ENCODE assay signal across 8 cellular contexts in the genomic region with DNA sequence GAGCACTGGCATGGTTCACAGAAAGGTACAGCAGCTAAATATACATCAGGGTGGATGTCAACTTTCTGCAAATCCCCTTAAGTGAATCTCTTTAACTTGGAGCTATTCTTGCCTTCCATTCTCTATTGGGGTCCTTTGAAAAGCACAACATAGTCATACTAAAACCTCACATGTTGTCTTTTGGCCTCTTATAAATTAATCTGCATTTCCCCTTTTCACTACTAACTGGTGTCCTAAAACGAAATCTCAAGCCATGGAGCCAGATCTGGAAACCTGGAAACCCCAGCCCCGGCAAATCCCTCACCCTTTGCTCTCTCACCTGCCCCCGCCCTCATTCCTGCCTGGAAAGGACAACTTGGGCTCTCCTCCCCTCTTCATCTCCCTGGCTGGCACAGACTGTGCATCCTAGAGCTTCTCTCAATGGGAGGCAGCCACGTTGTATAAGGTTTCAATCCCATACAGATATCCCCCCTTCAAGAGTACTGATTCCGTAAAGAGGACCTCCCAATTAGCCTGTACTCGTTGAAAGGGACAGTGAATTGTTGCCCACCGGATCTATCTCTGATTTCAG. TPM values are rescaled to one million over a fixed set of nuclear protein-coding genes. Genes with fewer than 3 reads are reported as not detected.
DNase-seq lines count a peak whose midpoint lies in the region; ATAC-seq and TF ChIP-seq lines count a peak whose summit lies in the region.

No MANE protein-coding gene starts in this region.

- H3K27ac ChIP-seq in IMR-90 (ENCODE audit: insufficient read depth, low read length) (peak overlapping the region; percentile 85), dorsolateral prefrontal cortex (peak overlapping the region in 53 of 59 donors; percentile 0 to 99 (median 92)), muscle layer of duodenum (ENCODE audit: low read length) (peak overlapping the region; percentile 96)

- H3K4me2 ChIP-seq in IMR-90 (ENCODE audit: low read depth, low read length) = peak overlapping the region; percentile 95

- H3K27me3 ChIP-seq in BE2C = no peaks in the 10 kb centered on the region
- no peaks in the 10 kb centered on the region for H3K27me3 ChIP-seq in IMR-90 (ENCODE audit: control insufficient read depth, insufficient read depth, low read length)
- peaks cover 0 to 14% (median 0%) of the 10 kb centered on the region in 45 donors for H3K27me3 ChIP-seq in dorsolateral prefrontal cortex
- H3K27me3 ChIP-seq in muscle layer of duodenum (ENCODE audit: low read depth, low read length) = no peaks in the 10 kb centered on the region

- in situ Hi-C loops in IMR-90 (cut with MboI; ENCODE audit: low sequenced_read_pairs) = loop anchor here (5.0 to 25.0 kb wide), 4 partner anchors 254 to 897 kb away; no protein-coding TSS in a partner anchor

- ATAC-seq in IMR-90 (ENCODE audit: low read depth) (no peak), GM18858 (IDR thresholded peaks at IDR 0.05; ENCODE audit: unreplicated experiment) (no peak), GM21528 (IDR thresholded peaks at IDR 0.05; ENCODE audit: low FRiP score, unreplicated experiment) (no peak)

- H3K36me3 ChIP-seq in BE2C (peaks cover 32% of the 10 kb centered on the region), IMR-90 (ENCODE audit: control insufficient read depth, insufficient read depth, low read length) (peaks cover 31% of the 10 kb centered on the region), muscle layer of duodenum (ENCODE audit: control insufficient read depth in 1 of 2, insufficient read depth in 2 of 2, low read length in 2 of 2) (peaks cover 0 to 8% of the 10 kb centered on the region in 2 donors)

- POLR2A ChIA-PET in IMR-90 (lab: Charles Lee; ENCODE audit: unreplicated experiment) = no interaction called here

- peak overlapping the region; percentile 70 for H4K91ac ChIP-seq in IMR-90 (ENCODE audit: insufficient read depth, low read depth, low read length)

- peak overlapping the region; percentile 88 for H3K9ac ChIP-seq in IMR-90 (ENCODE audit: low read depth, low read length)

- H3K23ac ChIP-seq in IMR-90 (ENCODE audit: low read depth, low read length) = peak overlapping the region; percentile 97

- BruUV-seq in IMR-90 (replicated peaks; lab: Mats Ljungman, UMichigan) = no TSS peak

- intact Hi-C loops in IMR-90 (cut with micrococcal nuclease) = loop anchor here (5.0 kb wide), 2 partner anchors 147 to 303 kb away; no protein-coding TSS in a partner anchor
- intact Hi-C loops in dorsolateral prefrontal cortex (cut with DNase I) = loop anchor here (1.0 to 10.0 kb wide), 10 partner anchors 30 to 714 kb away; no protein-coding TSS in a partner anchor

- H3K14ac ChIP-seq in IMR-90 (replicated peaks; ENCODE audit: low read depth, low read length) = peak overlapping the region; percentile 86

- peak overlapping the region; percentile 80; the same call in 2 of the 3 replicates for H2BK15ac ChIP-seq in IMR-90 (ENCODE audit: low read depth, low read length)

- CTCF ChIA-PET in IMR-90 (lab: Yijun Ruan, JAX) = interaction anchor here (0.6 to 1.7 kb wide), 3 partner anchors 193 to 715 kb away, joined by 3 to 9 read pairs (median 5); no protein-coding TSS in a partner anchor

- H3K4ac ChIP-seq in IMR-90 (ENCODE audit: low read depth, low read length) = peak overlapping the region; percentile 89

- H2BK120ac ChIP-seq in IMR-90 (ENCODE audit: low read depth, low read length) = peak overlapping the region; percentile 82

- dilution Hi-C loops in IMR-90 (cut with HindIII; ENCODE audit: low sequenced_read_pairs, unreplicated experiment) = no loop called here

- 13% methylated on average over 4 of the region's 7 CpGs; no CpG with 5 or more reads in 1 of the 2 experiments for WGBS in IMR-90 (ENCODE audit: extremely low coverage in 2 of 2, insufficient read length in 1 of 2), 2 experiments

- peak overlapping the region; percentile 5 for H2AFZ ChIP-seq in IMR-90 (replicated peaks; ENCODE audit: low read length, poor library complexity)

- H3K4me3 ChIP-seq in BE2C (ENCODE audit: low read depth, low read length) (peak overlapping the region; percentile 99), IMR-90 (ENCODE audit: insufficient read depth, low read depth, low read length) (peak overlapping the region; percentile 74), dorsolateral prefrontal cortex (peak overlapping the region; percentile 47 to 91 (median 78)), muscle layer of duodenum (ENCODE audit: low read depth in 1 of 2, low read length in 2 of 2) (peak overlapping the region; percentile 91 to 97)

- H2AK9ac ChIP-seq in IMR-90 (replicated peaks; ENCODE audit: low read depth, low read length, poor library complexity) = peak overlapping the region; percentile 77

- H3K9me3 ChIP-seq in BE2C = no peaks in the 10 kb centered on the region
- no peaks in the 10 kb centered on the region for H3K9me3 ChIP-seq in IMR-90 (ENCODE audit: control insufficient read depth, insufficient read depth, low read length)
- H3K9me3 ChIP-seq in muscle layer of duodenum (ENCODE audit: control insufficient read depth in 1 of 2, low read length in 2 of 2) = no peaks in the 10 kb centered on the region

- H2AK5ac ChIP-seq in IMR-90 (ENCODE audit: low read depth, low read length) = peak overlapping the region; percentile 62; the same call in 1 of the 2 replicates

- H3K4me1 ChIP-seq in BE2C (no peaks in the 10 kb centered on the region), IMR-90 (ENCODE audit: control insufficient read depth, insufficient read depth, low read length) (peaks cover 21% of the 10 kb centered on the region), muscle layer of duodenum (ENCODE audit: control insufficient read depth in 1 of 2, insufficient read depth in 2 of 2, low read length in 2 of 2) (peaks cover 0 to 32% of the 10 kb centered on the region in 2 donors)

- peak overlapping the region; percentile 58 to 61; a peak in 2 of 4 replicates for H4K8ac ChIP-seq in IMR-90 (ENCODE audit: low read depth in 2 of 2, low read length in 2 of 2)

- TF ChIP-seq RAD21 in IMR-90 (IDR thresholded peaks at IDR 0.05; ENCODE audit: low read length) = peak; percentile 0; the same call in 1 of the 2 replicates

- peak overlapping the region; percentile 73 for H2BK20ac ChIP-seq in IMR-90 (ENCODE audit: low read depth, low read length)

- peak; percentile 29; the same call in 1 of the 2 replicates for TF ChIP-seq POLR2A in IMR-90 (IDR thresholded peaks at IDR 0.05; ENCODE audit: low read depth, low read length)

- H4K20me1 ChIP-seq in IMR-90 (ENCODE audit: insufficient read depth, low read length) = peaks cover 60% of the 10 kb centered on the region

- peak overlapping the region; percentile 63 for H3K18ac ChIP-seq in IMR-90 (ENCODE audit: low read depth, low read length)

- H3K56ac ChIP-seq in IMR-90 (ENCODE audit: extremely low read depth, insufficient read depth, low read length) = peak overlapping the region; percentile 92

- H3K79me1 ChIP-seq in IMR-90 (ENCODE audit: low read depth in 1 of 2, low read length in 2 of 2) = peaks cover 9 to 57% of the 10 kb centered on the region in 2 experiments; a peak in 3 of 4 replicates

- DNase-seq in BE2C (peak; percentile 22), IMR-90 (no peak), dorsolateral prefrontal cortex (no peak), NCI-H2171 (lab: John Stamatoyannopoulos, UW) (no peak)
- no peak for DNase-seq in effector CD4-positive, alpha-beta T cell

- TF ChIP-seq CTCF in BE2C (IDR thresholded peaks at IDR 0.05; ENCODE audit: low read depth, low read length) (no peak), IMR-90 (conservative IDR thresholded peaks at IDR 0.05; ENCODE audit: low read depth, low read length) (no peak), dorsolateral prefrontal cortex (IDR thresholded peaks at IDR 0.05 in 54 of 56, conservative IDR thresholded peaks at IDR 0.05 in 2 of 56; ENCODE audit: low read depth in 1 of 56, partially characterized antibody in 56 of 56) (no peak)

- H3K9me1 ChIP-seq in IMR-90 (ENCODE audit: insufficient read depth, low read length) = peaks cover 27% of the 10 kb centered on the region

- peak overlapping the region; percentile 83 for H2BK5ac ChIP-seq in IMR-90 (ENCODE audit: low read depth, low read length, poor library complexity, severe bottlenecking)

- no peak overlapping the region for H4K5ac ChIP-seq in IMR-90 (ENCODE audit: low read depth, low read length)

TF ChIP-seq in IMR-90, 13 proteins besides CTCF, POLR2A, EP300 and RAD21:
- TF ChIP-seq SMC3 (IDR thresholded peaks at IDR 0.05; ENCODE audit: low read depth, low read length) = peak; percentile 9; the same call in 1 of the 2 replicates
- TF ChIP-seq CHD1 (IDR thresholded peaks at IDR 0.05; ENCODE audit: low read depth, low read length) = no peak; the same call in 1 of the 2 replicates

RNA-seq across cellular contexts. Expression of gene DUSP10, which starts 1.5 kb away (rescaled TPM):
- 17.0 TPM for polyA plus RNA-seq in BE2C (2012; ENCODE audit: insufficient read depth, insufficient read length, low read depth)
- total RNA-seq in IMR-90 (2012; rRNA removed) (59.1 and 71.4 TPM in 2 replicates), dorsolateral prefrontal cortex (10 to 100 TPM in 43 of 120 experiments, 1 to 10 TPM in 77; 2.7 to 28.4 (median 9.0) TPM)
- polyA plus RNA-seq in IMR-90 (2012; rRNA removed) = 41.7 and 44.8 TPM in 2 replicates
- polyA plus RNA-seq in IMR-90 (2012; cell fraction: cytosol; rRNA removed) = 23.4 and 35.1 TPM in 2 replicates
- 32.9 and 43.8 TPM in 2 replicates for polyA plus RNA-seq in IMR-90 (2012; cell fraction: nucleus; rRNA removed; ENCODE audit: low replicate concordance)
